2 cellular contexts compared by ENCODE assay signal in the genomic region with DNA sequence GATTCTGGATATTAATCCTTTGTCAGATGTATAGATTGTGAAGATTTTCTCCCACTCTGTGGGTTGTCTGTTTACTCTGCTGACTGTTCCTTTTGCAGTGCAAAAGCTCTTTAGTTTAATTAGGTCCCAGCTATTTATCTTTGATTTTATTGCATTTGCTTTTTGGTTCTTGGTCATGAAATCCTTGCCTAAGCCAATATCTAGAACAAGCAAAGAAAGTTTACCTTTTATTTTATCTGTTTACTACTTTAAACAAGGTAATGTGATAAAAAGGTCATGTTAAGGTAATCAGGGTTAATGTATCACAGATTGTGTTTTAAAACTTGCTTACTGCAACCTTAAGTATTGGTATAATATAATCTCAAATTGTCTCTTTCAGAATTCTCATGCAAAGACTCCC. TPM values are rescaled to one million over a fixed set of nuclear protein-coding genes. Genes with fewer than 3 reads are reported as not detected.
"Had no signal": no experiment of that assay in that cellular context is flagged by ENCODE, and none has a peak within 500 bp of the region (broad histone marks: within the 10 kb centered on the region; RNA-seq: fewer than 3 reads in every experiment).

No MANE protein-coding gene starts in this region.

RNA-seq across cellular contexts. Expression of a gene that starts 0.7 kb away (rescaled TPM):
- total RNA-seq: chondrocyte, epithelial cell of proximal tubule had no signal
